14 cellular contexts compared by ENCODE assay signal in the genomic region with DNA sequence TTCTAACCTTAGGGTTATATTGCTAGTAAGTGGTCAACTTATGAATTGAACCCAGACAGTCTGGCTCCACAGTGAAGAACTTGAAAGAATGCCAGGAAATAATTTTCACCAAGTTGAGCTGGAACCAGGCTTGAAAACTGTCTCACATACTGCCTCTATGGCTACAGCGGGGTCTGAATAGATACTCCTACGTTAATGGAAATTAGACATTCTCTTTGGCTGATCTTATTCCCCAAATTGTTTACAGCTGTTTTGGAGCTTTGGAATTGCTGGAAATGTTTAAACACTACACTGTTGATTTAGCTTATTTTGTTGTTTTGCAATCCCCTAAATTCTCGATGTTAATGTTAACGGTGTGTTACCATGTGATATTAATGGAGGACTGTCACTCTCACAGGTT.
"Had no signal": no experiment of that assay in that cellular context is flagged by ENCODE, and none has a peak within 500 bp of the region (broad histone marks: within the 10 kb centered on the region; RNA-seq: fewer than 3 reads in every experiment).

No MANE protein-coding gene starts in this region.

- H3K36me3 ChIP-seq: sigmoid colon, transverse colon had no signal

- H3K4me3 ChIP-seq: psoas muscle, sigmoid colon, transverse colon had no signal

- H3K4me1 ChIP-seq: psoas muscle had no signal

- H3K27ac Mint-ChIP-seq: activated naive CD4-positive, alpha-beta T cell treated with anti-CD3 and anti-CD28 coated beads, Interleukin-2, amount 50 U/mL, for 72 hours had no signal

- DNase-seq: activated CD4-positive, alpha-beta T cell treated with anti-CD3 and anti-CD28 coated beads for 1 hour; activated CD4-positive, alpha-beta T cell treated with anti-CD3 and anti-CD28 coated beads, Interleukin-2, amount 50 U/mL, for 48 hours; activated effector memory CD4-positive, alpha-beta T cell treated with anti-CD3 and anti-CD28 coated beads, Interleukin-2, amount 50 U/mL, for 16 hours; activated T-cell treated with anti-CD3 and anti-CD28 coated beads, Interleukin-2, amount 50 U/mL, for 4 hours; amygdala; glutamatergic neuron; psoas muscle; sigmoid colon; stimulated activated CD4-positive, alpha-beta T cell treated with anti-CD3 and anti-CD28 coated beads, Interleukin-12 subunit alpha, Interleukin-12 subunit beta, amount 100 ng/mL, for 4 hours; stimulated activated naive CD4-positive, alpha-beta T cell; substantia nigra; SW 1271; transverse colon had no signal

- H3K27ac ChIP-seq: psoas muscle, sigmoid colon, transverse colon had no signal

- H3K9me3 ChIP-seq: psoas muscle, sigmoid colon, transverse colon had no signal

- H3K27me3 ChIP-seq: sigmoid colon, transverse colon had no signal

- H3K4me3 Mint-ChIP-seq: activated T-cell treated with anti-CD3 and anti-CD28 coated beads, Interleukin-2, amount 50 U/mL, for 4 hours had no signal

- ATAC-seq: activated naive CD4-positive, alpha-beta T cell treated with anti-CD3 and anti-CD28 coated beads, Interleukin-2, amount 50 U/mL, for 72 hours; activated T-cell treated with anti-CD3 and anti-CD28 coated beads, Interleukin-2, amount 50 U/mL, for 4 hours; psoas muscle had no signal
